1 cellular context compared by ENCODE assay signal in the genomic region with DNA sequence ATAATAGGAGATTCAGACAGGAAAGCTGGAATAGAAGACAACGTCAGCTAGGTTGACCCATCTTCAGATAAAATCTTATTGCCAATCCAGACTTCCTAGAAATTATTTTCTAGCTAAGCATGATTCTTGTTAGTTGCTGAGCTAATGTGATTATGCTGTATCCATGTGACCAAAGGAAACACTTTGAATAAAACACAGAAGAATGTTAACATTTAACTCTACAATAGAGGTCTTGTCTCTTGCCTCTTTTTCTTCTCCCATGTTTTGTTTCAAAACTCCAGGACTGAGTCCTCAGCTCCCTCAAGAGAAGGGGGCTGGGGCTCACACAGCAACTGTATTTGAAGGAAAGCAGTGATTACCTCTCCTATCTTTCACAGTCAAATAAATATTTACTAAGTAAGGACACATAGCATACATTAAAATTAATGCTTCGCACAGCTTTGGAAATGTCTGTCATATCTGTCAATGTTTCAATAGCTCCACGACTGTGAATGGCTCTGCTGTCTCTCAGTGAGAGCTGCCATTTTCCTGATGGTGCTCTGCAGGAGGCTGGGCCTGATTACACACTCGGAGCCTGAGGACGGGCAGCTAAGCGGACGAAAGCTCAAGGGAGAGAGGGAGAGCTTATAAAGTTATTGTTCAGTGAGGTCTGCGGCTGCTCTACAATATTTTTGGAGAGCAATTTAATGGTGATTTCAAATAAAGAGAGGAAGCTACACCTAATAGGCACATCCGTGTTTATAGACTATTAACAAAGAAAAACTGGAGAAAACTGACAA.
A peak's percentile ranks its signal among the peaks of the same experiment; 100 is the strongest.
TF ChIP-seq lines count a peak whose summit lies in the region.

No MANE protein-coding gene starts in this region.

TF ChIP-seq in neural cell, 6 proteins besides CTCF, POLR2A, EP300 and RAD21:
- TF ChIP-seq, protein P1, sequence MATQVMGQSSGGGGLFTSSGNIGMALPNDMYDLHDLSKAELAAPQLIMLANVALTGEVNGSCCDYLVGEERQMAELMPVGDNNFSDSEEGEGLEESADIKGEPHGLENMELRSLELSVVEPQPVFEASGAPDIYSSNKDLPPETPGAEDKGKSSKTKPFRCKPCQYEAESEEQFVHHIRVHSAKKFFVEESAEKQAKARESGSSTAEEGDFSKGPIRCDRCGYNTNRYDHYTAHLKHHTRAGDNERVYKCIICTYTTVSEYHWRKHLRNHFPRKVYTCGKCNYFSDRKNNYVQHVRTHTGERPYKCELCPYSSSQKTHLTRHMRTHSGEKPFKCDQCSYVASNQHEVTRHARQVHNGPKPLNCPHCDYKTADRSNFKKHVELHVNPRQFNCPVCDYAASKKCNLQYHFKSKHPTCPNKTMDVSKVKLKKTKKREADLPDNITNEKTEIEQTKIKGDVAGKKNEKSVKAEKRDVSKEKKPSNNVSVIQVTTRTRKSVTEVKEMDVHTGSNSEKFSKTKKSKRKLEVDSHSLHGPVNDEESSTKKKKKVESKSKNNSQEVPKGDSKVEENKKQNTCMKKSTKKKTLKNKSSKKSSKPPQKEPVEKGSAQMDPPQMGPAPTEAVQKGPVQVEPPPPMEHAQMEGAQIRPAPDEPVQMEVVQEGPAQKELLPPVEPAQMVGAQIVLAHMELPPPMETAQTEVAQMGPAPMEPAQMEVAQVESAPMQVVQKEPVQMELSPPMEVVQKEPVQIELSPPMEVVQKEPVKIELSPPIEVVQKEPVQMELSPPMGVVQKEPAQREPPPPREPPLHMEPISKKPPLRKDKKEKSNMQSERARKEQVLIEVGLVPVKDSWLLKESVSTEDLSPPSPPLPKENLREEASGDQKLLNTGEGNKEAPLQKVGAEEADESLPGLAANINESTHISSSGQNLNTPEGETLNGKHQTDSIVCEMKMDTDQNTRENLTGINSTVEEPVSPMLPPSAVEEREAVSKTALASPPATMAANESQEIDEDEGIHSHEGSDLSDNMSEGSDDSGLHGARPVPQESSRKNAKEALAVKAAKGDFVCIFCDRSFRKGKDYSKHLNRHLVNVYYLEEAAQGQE (IDR thresholded peaks at IDR 0.05; ENCODE audit: borderline replicate concordance), result peak; percentile 84
- TF ChIP-seq POLR2AphosphoS5 (IDR thresholded peaks at IDR 0.05) (peak; percentile 93), MXI1 (conservative IDR thresholded peaks at IDR 0.05; ENCODE audit: poor library complexity, severe bottlenecking) (no peak)
TF ChIP-seq in neural cell: peak in this region for 2.
